ENCODE assay signal across 10 cellular contexts in the genomic region with DNA sequence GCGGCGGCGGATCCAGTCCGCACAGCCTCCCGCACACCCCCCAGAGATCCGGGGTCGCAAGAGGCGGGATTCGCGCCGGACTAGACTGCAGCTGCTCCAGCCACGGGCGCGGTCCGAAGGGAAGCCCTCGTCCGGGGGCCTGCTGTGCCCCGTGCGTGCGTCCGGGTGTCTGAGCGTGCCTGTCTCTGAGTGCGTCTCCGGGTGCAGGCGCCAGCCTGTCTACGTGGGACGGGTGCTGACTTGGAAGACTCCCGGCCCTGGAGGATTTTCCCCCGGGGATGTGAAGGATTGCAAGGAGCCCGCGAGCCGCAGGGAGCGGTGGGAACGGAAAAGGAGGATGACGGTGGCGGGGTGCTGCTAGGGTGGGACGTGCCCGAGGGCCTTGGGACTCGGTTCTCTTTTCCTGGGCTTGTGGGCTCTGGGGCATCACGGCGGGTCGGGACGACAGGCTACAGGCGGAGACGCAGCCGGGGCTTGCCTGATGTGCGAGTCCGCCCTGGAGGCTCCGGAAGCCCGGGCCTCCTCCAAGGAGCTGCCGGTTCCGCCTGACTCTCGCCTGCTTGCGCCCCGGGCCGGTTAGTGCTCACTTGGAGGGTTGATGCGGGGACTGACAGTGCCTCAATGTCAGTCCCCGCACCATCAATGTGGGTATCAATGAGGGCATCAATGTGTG. TPM values are rescaled to one million over a fixed set of nuclear protein-coding genes. Genes with fewer than 3 reads are reported as not detected.
A peak's percentile ranks its signal among the peaks of the same experiment; 100 is the strongest.
DNase-seq lines count a peak whose midpoint lies in the region; ATAC-seq, FAIRE-seq and TF ChIP-seq lines count a peak whose summit lies in the region.
"Had no signal": no experiment of that assay in that cellular context is flagged by ENCODE, and none has a peak within 500 bp of the region (broad histone marks: within the 10 kb centered on the region; RNA-seq: fewer than 3 reads in every experiment).

No MANE protein-coding gene starts in this region.

- TF ChIP-seq POLR2A in ovary (IDR thresholded peaks at IDR 0.05): no peak

- H3K4me3 ChIP-seq in AG04449 (ENCODE audit: low read depth, low read length) (peak overlapping the region; percentile 34), astrocyte (ENCODE audit: insufficient read depth, low read depth, low read length) (peak overlapping the region; percentile 42), right cardiac atrium (ENCODE audit: low read length) (peak overlapping the region; percentile 36), ovary (peak overlapping the region; percentile 18)

- no peaks in the 10 kb centered on the region for H3K36me3 ChIP-seq in astrocyte (ENCODE audit: insufficient read depth, low read length)
- no peaks in the 10 kb centered on the region for H3K36me3 ChIP-seq in ovary

- H3K4me3 Mint-ChIP-seq in astrocyte (ENCODE audit: unreplicated experiment): peak overlapping the region; percentile 78
- H3K4me3 Mint-ChIP-seq in activated CD4-positive, alpha-beta memory T cell treated with anti-CD3 and anti-CD28 coated beads, Interleukin-2, amount 10 ng/mL, durations not matched to agents 7 days and 5 days: no peak overlapping the region

- TF ChIP-seq CTCF in AG04449 (IDR thresholded peaks at IDR 0.05; ENCODE audit: insufficient read depth, low read length, missing control alignments): no peak
- no peak for TF ChIP-seq CTCF in astrocyte (IDR thresholded peaks at IDR 0.05; ENCODE audit: insufficient read depth, low read depth, low read length)
- TF ChIP-seq CTCF in ovary (IDR thresholded peaks at IDR 0.05): no peak

- H3K27me3 ChIP-seq in astrocyte (ENCODE audit: insufficient read depth, low read length): peaks cover 84% of the 10 kb centered on the region
- H3K27me3 ChIP-seq in right cardiac atrium (ENCODE audit: control insufficient read depth, insufficient read depth): no peaks in the 10 kb centered on the region
- no peaks in the 10 kb centered on the region for H3K27me3 ChIP-seq in ovary

- no peak overlapping the region for H3K9ac ChIP-seq in astrocyte (ENCODE audit: low read length)

- H3K36me3 Mint-ChIP-seq in astrocyte (ENCODE audit: low read depth, unreplicated experiment): peaks cover 6% of the 10 kb centered on the region
- no peaks in the 10 kb centered on the region for H3K36me3 Mint-ChIP-seq in activated CD4-positive, alpha-beta memory T cell treated with anti-CD3 and anti-CD28 coated beads, Interleukin-2, amount 10 ng/mL, durations not matched to agents 7 days and 5 days (ENCODE audit: low read depth)

- WGBS in right cardiac atrium: 10% methylated on average over 58 of the region's 58 CpGs
- 29 to 33% (median 31%) methylated on average over 53 to 58 of the region's 58 CpGs for whole genome bisulfite sequencing in ovary, 3 donors

- peak overlapping the region; percentile 63 for H2AFZ ChIP-seq in astrocyte (ENCODE audit: low read depth, low read length)

- intact Hi-C loops in right cardiac atrium (cut with DNase I): loop anchor here in 1 of 4 donors (10.0 kb wide), 1 partner anchor 799 kb away; no protein-coding TSS in a partner anchor
- intact Hi-C loops in ovary (cut with DNase I): loop anchor here in 2 of 4 donors (5.0 to 10.0 kb wide), 2 partner anchors 269 to 799 kb away; no protein-coding TSS in a partner anchor

- peaks cover 2% of the 10 kb centered on the region for H3K4me1 Mint-ChIP-seq in astrocyte (ENCODE audit: low read depth, unreplicated experiment)
- H3K4me1 Mint-ChIP-seq in activated CD4-positive, alpha-beta memory T cell treated with anti-CD3 and anti-CD28 coated beads, Interleukin-2, amount 10 ng/mL, durations not matched to agents 7 days and 5 days: peaks cover 8% of the 10 kb centered on the region

- no peaks in the 10 kb centered on the region for H3K9me3 Mint-ChIP-seq in astrocyte (ENCODE audit: unreplicated experiment)
- H3K9me3 Mint-ChIP-seq in activated CD4-positive, alpha-beta memory T cell treated with anti-CD3 and anti-CD28 coated beads, Interleukin-2, amount 10 ng/mL, durations not matched to agents 7 days and 5 days: no peaks in the 10 kb centered on the region

- H3K79me2 ChIP-seq in astrocyte (ENCODE audit: insufficient read depth, low read length): no peaks in the 10 kb centered on the region

- no peak for FAIRE-seq in astrocyte (lab: Jason Lieb, UNC)

- H3K27ac ChIP-seq in astrocyte (ENCODE audit: low read depth, low read length): no peak overlapping the region
- peak overlapping the region; percentile 19 for H3K27ac ChIP-seq in right cardiac atrium (ENCODE audit: low read length)
- no peak overlapping the region for H3K27ac ChIP-seq in ovary

- peak overlapping the region; percentile 81 for H3K4me2 ChIP-seq in astrocyte (ENCODE audit: low read length)

- H3K27me3 Mint-ChIP-seq in astrocyte (ENCODE audit: low read depth, unreplicated experiment): peaks cover 86% of the 10 kb centered on the region
- H3K27me3 Mint-ChIP-seq in activated CD4-positive, alpha-beta memory T cell treated with anti-CD3 and anti-CD28 coated beads, Interleukin-2, amount 10 ng/mL, durations not matched to agents 7 days and 5 days: peaks cover 80% of the 10 kb centered on the region

- peaks cover 21% of the 10 kb centered on the region for H4K20me1 ChIP-seq in astrocyte (ENCODE audit: insufficient read depth, low read length)

- TF ChIP-seq EP300 in ovary (IDR thresholded peaks at IDR 0.05): no peak

- no peaks in the 10 kb centered on the region for H3K9me3 ChIP-seq in astrocyte (ENCODE audit: insufficient read depth, low read depth, low read length)
- H3K9me3 ChIP-seq in right cardiac atrium (ENCODE audit: control insufficient read depth, low read length): no peaks in the 10 kb centered on the region
- no peaks in the 10 kb centered on the region for H3K9me3 ChIP-seq in ovary

- peak; percentile 49 to 66 for ATAC-seq in right cardiac atrium
- ATAC-seq in HG02642 (IDR thresholded peaks at IDR 0.05; ENCODE audit: poor library complexity, unreplicated experiment): no peak

- CTCF ChIA-PET in AG04449 (lab: Yijun Ruan, JAX): interaction anchor here (1.3 kb wide), 1 partner anchor 12 kb away, joined by 4 read pairs; no protein-coding TSS in a partner anchor
- CTCF ChIA-PET in activated CD4-positive, alpha-beta memory T cell treated with anti-CD3 and anti-CD28 coated beads, Interleukin-2, amount 10 ng/mL, durations not matched to agents 7 days and 5 days (lab: Charles Lee): no interaction called here

- no peak overlapping the region for H3K27ac Mint-ChIP-seq in astrocyte (ENCODE audit: unreplicated experiment)
- H3K27ac Mint-ChIP-seq in activated CD4-positive, alpha-beta memory T cell treated with anti-CD3 and anti-CD28 coated beads, Interleukin-2, amount 10 ng/mL, durations not matched to agents 7 days and 5 days: no peak overlapping the region

- DNase-seq in AG04449 (ENCODE audit: low read depth, low spot score) (no peak), astrocyte (ENCODE audit: low read depth) (peak; percentile 14), right cardiac atrium (peak; percentile 66 to 86 (median 85)), ovary (peak in 3 of 5 donors; percentile 16 to 49 (median 28)), COLO668 (lab: John Stamatoyannopoulos, UW; ENCODE audit: unreplicated experiment) (no peak), cerebellar cortex (ENCODE audit: low spot score) (no peak)
- DNase-seq in activated CD4-positive, alpha-beta memory T cell treated with anti-CD3 and anti-CD28 coated beads, Interleukin-2, amount 10 ng/mL, durations not matched to agents 7 days and 5 days: no peak
- DNase-seq: activated effector memory CD4-positive, alpha-beta T cell treated with Interleukin-2 at 50 U/mL for 16 hours; NCI-H1092 had no signal

- H3K4me1 ChIP-seq in astrocyte (ENCODE audit: insufficient read depth, low read length) (peaks cover 11% of the 10 kb centered on the region), right cardiac atrium (ENCODE audit: control insufficient read depth, insufficient read depth, low read length) (no peaks in the 10 kb centered on the region), ovary (ENCODE audit: insufficient read depth) (peaks cover 9% of the 10 kb centered on the region)

- POLR2A ChIA-PET in AG04449 (lab: Yijun Ruan, JAX): no interaction called here
- POLR2A ChIA-PET in activated CD4-positive, alpha-beta memory T cell treated with anti-CD3 and anti-CD28 coated beads, Interleukin-2, amount 10 ng/mL, durations not matched to agents 7 days and 5 days (lab: Charles Lee): no interaction called here

RNA-seq across cellular contexts. Expression of a gene that starts 5.7 kb away (rescaled TPM):
- total RNA-seq in astrocyte: 2.9 TPM in 2 replicates
- total RNA-seq in right cardiac atrium: 10 to 100 TPM; 15.1 to 22.8 (median 21.5) TPM
- polyA plus RNA-seq in right cardiac atrium: 6.9 TPM
- total RNA-seq in ovary: 10 to 100 TPM in 4 of 7 donors, 1 to 10 TPM in 3; 7.9 to 29.4 (median 11.9) TPM
- polyA plus RNA-seq in ovary: 10 to 100 TPM in 1 of 2 donors, 1 to 10 TPM in 1; 6.9 to 19.3 TPM
- under 1 TPM; 0.28 to 0.33 TPM for total RNA-seq in activated CD4-positive, alpha-beta memory T cell treated with anti-CD3 and anti-CD28 coated beads, Interleukin-2, amount 10 ng/mL, durations not matched to agents 7 days and 5 days

Comparison
In these comparisons a context has a peak if more than half of its experiments do, and no peak if none do; other contexts are left out.
1. DNase-seq: peak in astrocyte (single experiment), right cardiac atrium (3 of 3) and ovary (3 of 5); none in AG04449 (single experiment), activated CD4-positive, alpha-beta memory T cell treated with anti-CD3 and anti-CD28 coated beads, Interleukin-2, amount 10 ng/mL, durations not matched to agents 7 days and 5 days (single experiment), COLO668 (single experiment) and cerebellar cortex (single experiment).
2. Peak in every context shown above with its lines, with median percentiles within 50 percentile points of each other: H3K4me3 ChIP-seq.